Comparison of ENCODE assay signal across 17 cellular contexts in genomic region chr13:113996912-113997745, GRCh38. TPM values are rescaled to one million over a fixed set of nuclear protein-coding genes. Genes with fewer than 3 reads are reported as not detected.
DNase-seq lines count a peak whose midpoint lies in the region; ATAC-seq, FAIRE-seq and TF ChIP-seq lines count a peak whose summit lies in the region.
"Had no signal": no experiment of that assay in that cellular context is flagged by ENCODE, and none has a peak within 500 bp of the region (broad histone marks: within the 10 kb centered on the region; RNA-seq: fewer than 3 reads in every experiment).

No MANE protein-coding gene starts in this region.

- no peak overlapping the region for H3K4me2 ChIP-seq in osteoblast (ENCODE audit: insufficient read depth, low read length)

- H3K36me3 ChIP-seq in osteoblast (ENCODE audit: insufficient read depth, low read length), result peaks cover 55% of the 10 kb centered on the region
- H3K36me3 ChIP-seq in CD8-positive, alpha-beta T cell (ENCODE audit: insufficient read depth, low read length), result peaks cover 56% of the 10 kb centered on the region

- FAIRE-seq in frontal cortex (lab: Jason Lieb, UNC), result no peak
- FAIRE-seq: urothelium cell line had no signal

- CTCF ChIA-PET in CD8-positive, alpha-beta T cell (lab: Charles Lee), result no interaction called here

- H3K4me1 ChIP-seq in osteoblast (ENCODE audit: insufficient read depth, low read length), result peaks cover 12% of the 10 kb centered on the region
- no peaks in the 10 kb centered on the region for H3K4me1 ChIP-seq in CD8-positive, alpha-beta T cell (ENCODE audit: insufficient read depth, low read length)

- H3K36me3 Mint-ChIP-seq in CD8-positive, alpha-beta T cell, result peaks cover 65% of the 10 kb centered on the region

- peak overlapping the region; percentile 87 for H3K27ac ChIP-seq in osteoblast (ENCODE audit: low read depth, low read length)
- no peak overlapping the region for H3K27ac ChIP-seq in CD8-positive, alpha-beta T cell (ENCODE audit: low read depth, low read length)
- H3K27ac ChIP-seq: SK-N-MC had no signal

- DNase-seq in Right ventricle myocardium inferior (ENCODE audit: missing footprints) (peak; percentile 40), cardiac septum (ENCODE audit: low spot score) (no peak), Right ventricle myocardium superior (peak; percentile 30), osteoblast (ENCODE audit: insufficient read length, low spot score, missing footprints) (no peak), T-helper 9 cell (no peak), frontal cortex (ENCODE audit: low spot score in 2 of 2) (no peak)
- DNase-seq in activated CD4-positive, alpha-beta T cell treated with anti-CD3 and anti-CD28 coated beads for 1 hour, result no peak
- no peak for DNase-seq in CD8-positive, alpha-beta T cell
- DNase-seq: activated CD4-positive, alpha-beta T cell treated with anti-CD3 and anti-CD28 coated beads, Interleukin-2, amount 10 ng/mL, durations not matched to agents 7 days and 5 days; activated T-cell treated with anti-CD3 and anti-CD28 coated beads, Interleukin-2, amount 50 U/mL, for 48 hours; hypothalamus; Karpas-422; kidney glomerular epithelial cell; OCI-M1 had no signal

- H3K4me1 Mint-ChIP-seq in CD8-positive, alpha-beta T cell (ENCODE audit: low read depth), result no peaks in the 10 kb centered on the region
- H3K4me1 Mint-ChIP-seq: activated CD4-positive, alpha-beta T cell treated with anti-CD3 and anti-CD28 coated beads, Interleukin-2, amount 10 ng/mL, durations not matched to agents 7 days and 5 days had no signal

- no peaks in the 10 kb centered on the region for H3K79me2 ChIP-seq in osteoblast (ENCODE audit: insufficient read depth, low read length)

- no peaks in the 10 kb centered on the region for H3K9me3 ChIP-seq in osteoblast (ENCODE audit: low read depth, low read length)
- no peaks in the 10 kb centered on the region for H3K9me3 ChIP-seq in CD8-positive, alpha-beta T cell (ENCODE audit: low read length)

- no peak for TF ChIP-seq CTCF in osteoblast (IDR thresholded peaks at IDR 0.05; ENCODE audit: extremely low read depth, low read depth, low read length)
- no peak for TF ChIP-seq CTCF in CD8-positive, alpha-beta T cell (IDR thresholded peaks at IDR 0.05)

- no peak for ATAC-seq in Right ventricle myocardium inferior
- no peak for ATAC-seq in Right ventricle myocardium superior (ENCODE audit: poor library complexity)
- ATAC-seq in CD8-positive, alpha-beta T cell, result no peak

- no peak overlapping the region for H3K4me3 ChIP-seq in osteoblast (ENCODE audit: insufficient read depth, low read length)
- no peak overlapping the region for H3K4me3 ChIP-seq in CD8-positive, alpha-beta T cell (ENCODE audit: low read depth, low read length)
- H3K4me3 ChIP-seq: SK-N-MC had no signal

- no peaks in the 10 kb centered on the region for H4K20me1 ChIP-seq in osteoblast (ENCODE audit: insufficient read depth, low read length)

- no peak overlapping the region for H2AFZ ChIP-seq in osteoblast (ENCODE audit: low read length)

- no peak overlapping the region for H3K27ac Mint-ChIP-seq in CD8-positive, alpha-beta T cell
- H3K27ac Mint-ChIP-seq: activated CD4-positive, alpha-beta T cell treated with anti-CD3 and anti-CD28 coated beads, Interleukin-2, amount 10 ng/mL, durations not matched to agents 7 days and 5 days had no signal

- H3K27me3 Mint-ChIP-seq in CD8-positive, alpha-beta T cell (ENCODE audit: low read depth), result no peaks in the 10 kb centered on the region
- H3K27me3 Mint-ChIP-seq: activated CD4-positive, alpha-beta T cell treated with anti-CD3 and anti-CD28 coated beads, Interleukin-2, amount 10 ng/mL, durations not matched to agents 7 days and 5 days had no signal

- H3K27me3 ChIP-seq in osteoblast (ENCODE audit: insufficient read depth, low read length), result no peaks in the 10 kb centered on the region
- H3K27me3 ChIP-seq in CD8-positive, alpha-beta T cell (ENCODE audit: insufficient read depth, low read length), result no peaks in the 10 kb centered on the region

- no peaks in the 10 kb centered on the region for H3K9me3 Mint-ChIP-seq in CD8-positive, alpha-beta T cell
- H3K9me3 Mint-ChIP-seq: activated CD4-positive, alpha-beta T cell treated with anti-CD3 and anti-CD28 coated beads, Interleukin-2, amount 10 ng/mL, durations not matched to agents 7 days and 5 days had no signal

- H3K4me3 Mint-ChIP-seq in CD8-positive, alpha-beta T cell, result no peak overlapping the region
- H3K4me3 Mint-ChIP-seq: activated CD4-positive, alpha-beta T cell treated with anti-CD3 and anti-CD28 coated beads, Interleukin-2, amount 10 ng/mL, durations not matched to agents 7 days and 5 days had no signal

- POLR2A ChIA-PET in CD8-positive, alpha-beta T cell (lab: Charles Lee), result no interaction called here

- intact Hi-C loops in Right ventricle myocardium inferior (cut with DNase I), result no loop called here
- intact Hi-C loops in cardiac septum (cut with DNase I), result no loop called here
- intact Hi-C loops in Right ventricle myocardium superior (cut with DNase I), result no loop called here
- intact Hi-C loops in CD8-positive, alpha-beta T cell (cut with DNase I, micrococcal nuclease), result no loop called here

RNA-seq across cellular contexts. Expression of gene C13orf46, which starts 23.3 kb away (rescaled TPM):
- total RNA-seq in Right ventricle myocardium inferior (0.32 TPM), cardiac septum (0.40 TPM), Right ventricle myocardium superior (0.32 TPM), osteoblast (0.36 and 0.59 TPM in 2 replicates), frontal cortex (under 0.01 TPM)
- total RNA-seq in CD8-positive, alpha-beta T cell, result 10 to 100 TPM; 12.1 to 16.8 TPM
- total RNA-seq: Daoy had no signal

Comparison
In these comparisons a context has a peak if more than half of its experiments do, and no peak if none do; other contexts are left out.
1. DNase-seq: peak in Right ventricle myocardium inferior (single experiment) and Right ventricle myocardium superior (single experiment); none in cardiac septum (single experiment), osteoblast (single experiment), T-helper 9 cell (single experiment), frontal cortex (0 of 2), activated CD4-positive, alpha-beta T cell treated with anti-CD3 and anti-CD28 coated beads for 1 hour (single experiment) and CD8-positive, alpha-beta T cell (0 of 7).